ENCODE assay signal across 19 cellular contexts in genomic region chr4:139728840-139729239, GRCh38.
DNase-seq lines count a peak whose midpoint lies in the region; FAIRE-seq and TF ChIP-seq lines count a peak whose summit lies in the region.
"Had no signal": no experiment of that assay in that cellular context is flagged by ENCODE, and none has a peak within 500 bp of the region (broad histone marks: within the 10 kb centered on the region; RNA-seq: fewer than 3 reads in every experiment).

No MANE protein-coding gene starts in this region.

- BruUV-seq in MCF 10A (replicated peaks; lab: Mats Ljungman, UMichigan), result no TSS peak

- H3K9me3 Mint-ChIP-seq in MCF 10A (ENCODE audit: unreplicated experiment), result no peaks in the 10 kb centered on the region
- H3K9me3 Mint-ChIP-seq: activated naive CD4-positive, alpha-beta T cell treated with anti-CD3 and anti-CD28 coated beads for 36 hours; stimulated activated effector memory CD8-positive, alpha-beta T cell treated with anti-CD3 and anti-CD28 coated beads, Interleukin-12 subunit alpha, Interleukin-12 subunit beta, amount 100 ng/mL, for 72 hours had no signal

- no peak for TF ChIP-seq CTCF in MCF 10A (IDR thresholded peaks at IDR 0.05; ENCODE audit: unreplicated experiment)
- no peak for TF ChIP-seq CTCF in breast epithelium (IDR thresholded peaks at IDR 0.05)

- H3K4me1 Mint-ChIP-seq in MCF 10A (ENCODE audit: insufficient read depth, unreplicated experiment), result no peaks in the 10 kb centered on the region
- H3K4me1 Mint-ChIP-seq: stimulated activated effector memory CD8-positive, alpha-beta T cell treated with anti-CD3 and anti-CD28 coated beads, Interleukin-12 subunit alpha, Interleukin-12 subunit beta, amount 100 ng/mL, for 72 hours had no signal

- H3K36me3 ChIP-seq in breast epithelium, result no peaks in the 10 kb centered on the region
- H3K36me3 ChIP-seq: prostate gland, thyroid gland had no signal

- H3K27ac Mint-ChIP-seq in MCF 10A (ENCODE audit: low read depth, unreplicated experiment), result peak overlapping the region; percentile 69
- H3K27ac Mint-ChIP-seq: activated naive CD4-positive, alpha-beta T cell treated with anti-CD3 and anti-CD28 coated beads for 36 hours; stimulated activated effector memory CD8-positive, alpha-beta T cell treated with anti-CD3 and anti-CD28 coated beads, Interleukin-12 subunit alpha, Interleukin-12 subunit beta, amount 100 ng/mL, for 72 hours had no signal

- no peak overlapping the region for H3K4me3 Mint-ChIP-seq in MCF 10A (ENCODE audit: unreplicated experiment)
- H3K4me3 Mint-ChIP-seq: activated naive CD4-positive, alpha-beta T cell treated with anti-CD3 and anti-CD28 coated beads for 36 hours; stimulated activated effector memory CD8-positive, alpha-beta T cell treated with anti-CD3 and anti-CD28 coated beads, Interleukin-12 subunit alpha, Interleukin-12 subunit beta, amount 100 ng/mL, for 72 hours had no signal

- H3K27me3 Mint-ChIP-seq in MCF 10A (ENCODE audit: insufficient read depth, unreplicated experiment), result no peaks in the 10 kb centered on the region

- no peaks in the 10 kb centered on the region for H3K4me1 ChIP-seq in breast epithelium
- H3K4me1 ChIP-seq: prostate gland had no signal

- CTCF ChIA-PET in MCF 10A (lab: Yijun Ruan, JAX), result interaction anchor here (0.6 to 1.6 kb wide), 3 partner anchors 75 to 543 kb away, joined by 3 read pairs; no protein-coding TSS in a partner anchor

- H3K9me3 ChIP-seq in breast epithelium, result no peaks in the 10 kb centered on the region
- H3K9me3 ChIP-seq: BLaER1 treated with 17β-estradiol and CSF1 and Interleukin-3, amounts not matched to agents 10 nM and 100 nM; prostate gland; thyroid gland had no signal

- no peak overlapping the region for H3K27ac ChIP-seq in breast epithelium
- H3K27ac ChIP-seq: BLaER1 treated with 17β-estradiol and CSF1 and Interleukin-3, amounts not matched to agents 10 nM and 100 nM; prostate gland; thyroid gland had no signal

- peak; percentile 90 for FAIRE-seq in islet of Langerhans (lab: Jason Lieb, UNC)
- FAIRE-seq: astrocyte, colon, frontal cortex, H54 had no signal

- DNase-seq in MCF 10A (ENCODE audit: unreplicated experiment) (no peak), breast epithelium (ENCODE audit: low spot score in 2 of 2) (no peak), NCI-H345 (lab: John Stamatoyannopoulos, UW) (peak; percentile 82), H4 (ENCODE audit: low spot score) (no peak), NCI-H524 (lab: John Stamatoyannopoulos, UW) (no peak), NCI-H226 (no peak)
- DNase-seq in activated naive CD4-positive, alpha-beta T cell treated with anti-CD3 and anti-CD28 coated beads, Interleukin-2, amount 50 U/mL, for 16 hours, result no peak
- DNase-seq: activated naive CD4-positive, alpha-beta T cell treated with anti-CD3 and anti-CD28 coated beads for 36 hours; DMS 273 treated with DMSO at 0.1 percent for 48 hours; KBM-7; thyroid gland had no signal

- peaks cover 4% of the 10 kb centered on the region for H3K36me3 Mint-ChIP-seq in MCF 10A (ENCODE audit: insufficient read depth, unreplicated experiment)
- H3K36me3 Mint-ChIP-seq: stimulated activated effector memory CD8-positive, alpha-beta T cell treated with anti-CD3 and anti-CD28 coated beads, Interleukin-12 subunit alpha, Interleukin-12 subunit beta, amount 100 ng/mL, for 72 hours had no signal

- TF ChIP-seq POLR2A in breast epithelium (IDR thresholded peaks at IDR 0.05), result no peak

- intact Hi-C loops in MCF 10A (cut with micrococcal nuclease), result no loop called here
- intact Hi-C loops in breast epithelium (cut with DNase I; ENCODE audit: low total_unique reads), result no loop called here

- no peak overlapping the region for H3K4me3 ChIP-seq in breast epithelium
- H3K4me3 ChIP-seq: BLaER1 treated with 17β-estradiol and CSF1 and Interleukin-3, amounts not matched to agents 10 nM and 100 nM; prostate gland; thyroid gland had no signal

- POLR2A ChIA-PET in MCF 10A (lab: Yijun Ruan, JAX), result no interaction called here

- no peaks in the 10 kb centered on the region for H3K27me3 ChIP-seq in breast epithelium
- H3K27me3 ChIP-seq: BLaER1 treated with 17β-estradiol and CSF1 and Interleukin-3, amounts not matched to agents 10 nM and 100 nM; thyroid gland had no signal
